ENCODE assay signal across 2 cellular contexts in genomic region chr15:80568298-80568697, GRCh38.
TF ChIP-seq lines count a peak whose summit lies in the region.

No MANE protein-coding gene starts in this region.

TF ChIP-seq in GM23338, 12 proteins besides CTCF, POLR2A, EP300 and RAD21:
- TF ChIP-seq EZH2phosphoT487 (IDR thresholded peaks at IDR 0.05; ENCODE audit: unreplicated experiment) (no peak), STAT1 (IDR thresholded peaks at IDR 0.05; ENCODE audit: unreplicated experiment) (no peak), POLR2AphosphoS5 (IDR thresholded peaks at IDR 0.05; ENCODE audit: low read depth) (no peak), NANOG (IDR thresholded peaks at IDR 0.05; ENCODE audit: borderline replicate concordance) (no peak), CREB1 (CRISPR knock-in tag; IDR thresholded peaks at IDR 0.05; ENCODE audit: low read depth) (no peak), ZNF114 (CRISPR knock-in tag; IDR thresholded peaks at IDR 0.05) (no peak), ETS1 (IDR thresholded peaks at IDR 0.05) (no peak), JUNB (IDR thresholded peaks at IDR 0.05; ENCODE audit: unreplicated experiment) (no peak), ZNF331 (CRISPR knock-in tag; IDR thresholded peaks at IDR 0.05; ENCODE audit: low read depth) (no peak), EZH2 (IDR thresholded peaks at IDR 0.05; ENCODE audit: low read depth, unreplicated experiment) (no peak)
- TF ChIP-seq, protein P1, sequence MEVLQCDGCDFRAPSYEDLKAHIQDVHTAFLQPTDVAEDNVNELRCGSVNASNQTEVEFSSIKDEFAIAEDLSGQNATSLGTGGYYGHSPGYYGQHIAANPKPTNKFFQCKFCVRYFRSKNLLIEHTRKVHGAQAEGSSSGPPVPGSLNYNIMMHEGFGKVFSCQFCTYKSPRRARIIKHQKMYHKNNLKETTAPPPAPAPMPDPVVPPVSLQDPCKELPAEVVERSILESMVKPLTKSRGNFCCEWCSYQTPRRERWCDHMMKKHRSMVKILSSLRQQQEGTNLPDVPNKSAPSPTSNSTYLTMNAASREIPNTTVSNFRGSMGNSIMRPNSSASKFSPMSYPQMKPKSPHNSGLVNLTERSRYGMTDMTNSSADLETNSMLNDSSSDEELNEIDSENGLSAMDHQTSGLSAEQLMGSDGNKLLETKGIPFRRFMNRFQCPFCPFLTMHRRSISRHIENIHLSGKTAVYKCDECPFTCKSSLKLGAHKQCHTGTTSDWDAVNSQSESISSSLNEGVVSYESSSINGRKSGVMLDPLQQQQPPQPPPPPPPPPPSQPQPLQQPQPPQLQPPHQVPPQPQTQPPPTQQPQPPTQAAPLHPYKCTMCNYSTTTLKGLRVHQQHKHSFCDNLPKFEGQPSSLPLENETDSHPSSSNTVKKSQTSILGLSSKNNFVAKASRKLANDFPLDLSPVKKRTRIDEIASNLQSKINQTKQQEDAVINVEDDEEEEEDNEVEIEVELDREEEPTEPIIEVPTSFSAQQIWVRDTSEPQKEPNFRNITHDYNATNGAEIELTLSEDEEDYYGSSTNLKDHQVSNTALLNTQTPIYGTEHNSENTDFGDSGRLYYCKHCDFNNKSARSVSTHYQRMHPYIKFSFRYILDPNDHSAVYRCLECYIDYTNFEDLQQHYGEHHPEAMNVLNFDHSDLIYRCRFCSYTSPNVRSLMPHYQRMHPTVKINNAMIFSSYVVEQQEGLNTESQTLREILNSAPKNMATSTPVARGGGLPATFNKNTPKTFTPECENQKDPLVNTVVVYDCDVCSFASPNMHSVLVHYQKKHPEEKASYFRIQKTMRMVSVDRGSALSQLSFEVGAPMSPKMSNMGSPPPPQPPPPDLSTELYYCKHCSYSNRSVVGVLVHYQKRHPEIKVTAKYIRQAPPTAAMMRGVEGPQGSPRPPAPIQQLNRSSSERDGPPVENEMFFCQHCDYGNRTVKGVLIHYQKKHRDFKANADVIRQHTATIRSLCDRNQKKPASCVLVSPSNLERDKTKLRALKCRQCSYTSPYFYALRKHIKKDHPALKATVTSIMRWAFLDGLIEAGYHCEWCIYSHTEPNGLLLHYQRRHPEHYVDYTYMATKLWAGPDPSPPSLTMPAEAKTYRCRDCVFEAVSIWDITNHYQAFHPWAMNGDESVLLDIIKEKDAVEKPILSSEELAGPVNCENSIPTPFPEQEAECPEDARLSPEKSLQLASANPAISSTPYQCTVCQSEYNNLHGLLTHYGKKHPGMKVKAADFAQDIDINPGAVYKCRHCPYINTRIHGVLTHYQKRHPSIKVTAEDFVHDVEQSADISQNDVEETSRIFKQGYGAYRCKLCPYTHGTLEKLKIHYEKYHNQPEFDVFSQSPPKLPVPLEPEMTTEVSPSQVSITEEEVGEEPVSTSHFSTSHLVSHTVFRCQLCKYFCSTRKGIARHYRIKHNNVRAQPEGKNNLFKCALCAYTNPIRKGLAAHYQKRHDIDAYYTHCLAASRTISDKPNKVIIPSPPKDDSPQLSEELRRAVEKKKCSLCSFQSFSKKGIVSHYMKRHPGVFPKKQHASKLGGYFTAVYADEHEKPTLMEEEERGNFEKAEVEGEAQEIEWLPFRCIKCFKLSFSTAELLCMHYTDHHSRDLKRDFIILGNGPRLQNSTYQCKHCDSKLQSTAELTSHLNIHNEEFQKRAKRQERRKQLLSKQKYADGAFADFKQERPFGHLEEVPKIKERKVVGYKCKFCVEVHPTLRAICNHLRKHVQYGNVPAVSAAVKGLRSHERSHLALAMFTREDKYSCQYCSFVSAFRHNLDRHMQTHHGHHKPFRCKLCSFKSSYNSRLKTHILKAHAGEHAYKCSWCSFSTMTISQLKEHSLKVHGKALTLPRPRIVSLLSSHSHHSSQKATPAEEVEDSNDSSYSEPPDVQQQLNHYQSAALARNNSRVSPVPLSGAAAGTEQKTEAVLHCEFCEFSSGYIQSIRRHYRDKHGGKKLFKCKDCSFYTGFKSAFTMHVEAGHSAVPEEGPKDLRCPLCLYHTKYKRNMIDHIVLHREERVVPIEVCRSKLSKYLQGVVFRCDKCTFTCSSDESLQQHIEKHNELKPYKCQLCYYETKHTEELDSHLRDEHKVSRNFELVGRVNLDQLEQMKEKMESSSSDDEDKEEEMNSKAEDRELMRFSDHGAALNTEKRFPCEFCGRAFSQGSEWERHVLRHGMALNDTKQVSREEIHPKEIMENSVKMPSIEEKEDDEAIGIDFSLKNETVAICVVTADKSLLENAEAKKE (CRISPR knock-in tag; IDR thresholded peaks at IDR 0.05), result no peak
- TF ChIP-seq, protein P2, sequence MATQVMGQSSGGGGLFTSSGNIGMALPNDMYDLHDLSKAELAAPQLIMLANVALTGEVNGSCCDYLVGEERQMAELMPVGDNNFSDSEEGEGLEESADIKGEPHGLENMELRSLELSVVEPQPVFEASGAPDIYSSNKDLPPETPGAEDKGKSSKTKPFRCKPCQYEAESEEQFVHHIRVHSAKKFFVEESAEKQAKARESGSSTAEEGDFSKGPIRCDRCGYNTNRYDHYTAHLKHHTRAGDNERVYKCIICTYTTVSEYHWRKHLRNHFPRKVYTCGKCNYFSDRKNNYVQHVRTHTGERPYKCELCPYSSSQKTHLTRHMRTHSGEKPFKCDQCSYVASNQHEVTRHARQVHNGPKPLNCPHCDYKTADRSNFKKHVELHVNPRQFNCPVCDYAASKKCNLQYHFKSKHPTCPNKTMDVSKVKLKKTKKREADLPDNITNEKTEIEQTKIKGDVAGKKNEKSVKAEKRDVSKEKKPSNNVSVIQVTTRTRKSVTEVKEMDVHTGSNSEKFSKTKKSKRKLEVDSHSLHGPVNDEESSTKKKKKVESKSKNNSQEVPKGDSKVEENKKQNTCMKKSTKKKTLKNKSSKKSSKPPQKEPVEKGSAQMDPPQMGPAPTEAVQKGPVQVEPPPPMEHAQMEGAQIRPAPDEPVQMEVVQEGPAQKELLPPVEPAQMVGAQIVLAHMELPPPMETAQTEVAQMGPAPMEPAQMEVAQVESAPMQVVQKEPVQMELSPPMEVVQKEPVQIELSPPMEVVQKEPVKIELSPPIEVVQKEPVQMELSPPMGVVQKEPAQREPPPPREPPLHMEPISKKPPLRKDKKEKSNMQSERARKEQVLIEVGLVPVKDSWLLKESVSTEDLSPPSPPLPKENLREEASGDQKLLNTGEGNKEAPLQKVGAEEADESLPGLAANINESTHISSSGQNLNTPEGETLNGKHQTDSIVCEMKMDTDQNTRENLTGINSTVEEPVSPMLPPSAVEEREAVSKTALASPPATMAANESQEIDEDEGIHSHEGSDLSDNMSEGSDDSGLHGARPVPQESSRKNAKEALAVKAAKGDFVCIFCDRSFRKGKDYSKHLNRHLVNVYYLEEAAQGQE (IDR thresholded peaks at IDR 0.05; ENCODE audit: unreplicated experiment), result no peak

TF ChIP-seq in H1, 55 proteins besides CTCF, POLR2A, EP300 and RAD21:
- TF ChIP-seq BACH1 (IDR thresholded peaks at IDR 0.05; ENCODE audit: low read length), result no peak
- TF ChIP-seq JUN (IDR thresholded peaks at IDR 0.05; ENCODE audit: low read depth, low read length), result no peak
- no peak for TF ChIP-seq RXRA (IDR thresholded peaks at IDR 0.05; ENCODE audit: insufficient read depth, low read depth, low read length)
- no peak for TF ChIP-seq SRF (IDR thresholded peaks at IDR 0.05; ENCODE audit: low read depth, low read length)
- TF ChIP-seq PHF8 (conservative IDR thresholded peaks at IDR 0.05; ENCODE audit: low read depth, low read length), result no peak
- TF ChIP-seq MAFK (IDR thresholded peaks at IDR 0.05; ENCODE audit: low read depth, low read length), result no peak
- TF ChIP-seq GABPA (IDR thresholded peaks at IDR 0.05; ENCODE audit: borderline replicate concordance, insufficient read depth, low read length), result no peak
- TF ChIP-seq YY1 (IDR thresholded peaks at IDR 0.05; ENCODE audit: low read depth, low read length), result no peak
- TF ChIP-seq ATF3 (IDR thresholded peaks at IDR 0.05; ENCODE audit: insufficient read depth, low read depth, low read length), result no peak
